ENCODE assay signal across 7 cellular contexts in the genomic region with DNA sequence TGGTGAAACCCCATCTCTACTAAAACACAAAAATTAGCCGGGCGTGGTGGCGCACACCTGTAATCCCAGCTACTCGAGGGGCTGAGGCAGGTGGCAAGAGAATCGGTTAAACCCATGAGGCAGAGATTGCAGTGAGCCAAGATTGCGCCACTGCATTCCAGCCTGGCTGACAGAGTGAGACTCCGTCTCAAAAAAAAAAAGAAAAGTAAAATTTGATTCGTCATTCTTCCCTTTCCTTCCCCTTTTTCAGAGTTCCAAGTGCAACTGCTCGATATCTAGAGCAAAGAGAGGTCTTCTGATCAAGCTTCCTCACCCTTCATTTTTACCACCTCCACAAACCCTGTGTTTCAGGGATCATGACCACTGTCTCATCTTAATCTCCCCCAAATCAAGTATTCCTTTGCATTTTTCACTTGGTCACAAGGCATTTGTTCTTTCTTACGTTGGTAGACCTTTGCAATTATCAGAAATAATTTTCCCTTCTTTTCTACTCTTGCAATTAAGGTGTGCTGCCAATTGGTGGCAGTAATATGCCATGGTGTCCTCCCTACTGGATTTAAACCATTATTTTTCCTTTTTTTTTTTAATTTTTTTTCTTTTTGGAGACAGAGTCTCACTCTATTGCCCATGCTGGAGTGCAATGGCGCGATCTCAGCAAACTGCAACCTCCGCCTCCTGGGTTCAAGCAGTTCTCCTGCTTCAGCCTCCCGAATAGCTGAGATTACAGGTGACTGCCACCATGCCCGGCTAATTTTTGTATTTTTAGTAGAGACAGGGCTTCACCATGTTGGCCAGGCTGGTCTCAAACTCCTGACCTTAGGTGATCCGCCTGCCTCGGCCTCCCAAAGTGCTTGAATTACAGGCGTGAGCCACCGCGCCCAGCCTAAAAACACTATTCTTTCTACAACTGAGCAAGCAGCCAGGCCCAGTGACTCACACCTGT. TPM values are rescaled to one million over a fixed set of nuclear protein-coding genes. Genes with fewer than 3 reads are reported as not detected.
DNase-seq lines count a peak whose midpoint lies in the region; ATAC-seq, FAIRE-seq and TF ChIP-seq lines count a peak whose summit lies in the region.
"Not testable (repeated sequence)": the region's sequence is repeated elsewhere in the genome, so short reads cannot be mapped to it uniquely, and the experiment has no call there.

No MANE protein-coding gene starts in this region.

- H2AK5ac ChIP-seq in H1 (ENCODE audit: low read depth, low read length), result not testable (repeated sequence)

- H3K9me2 ChIP-seq in DOHH2 (replicated peaks; ENCODE audit: control insufficient read depth, low read length), result not testable (repeated sequence)

- not testable (repeated sequence) for H3K4me3 ChIP-seq in DOHH2 (ENCODE audit: low read length); HFF-Myc (replicated peaks; ENCODE audit: low read depth, low read length); H1 (ENCODE audit: extremely low read depth in 1 of 4, insufficient read depth in 2 of 4, low read depth in 3 of 4, low read length in 4 of 4); right cardiac atrium (ENCODE audit: low read length)

- H3K9ac ChIP-seq in H1 (replicated peaks in 1 of 4; ENCODE audit: extremely low read depth in 1 of 4, low read depth in 3 of 4, low read length in 3 of 4), result not testable (repeated sequence)

- not testable (repeated sequence) for H2BK120ac ChIP-seq in H1 (replicated peaks; ENCODE audit: low read depth, low read length)

- not testable (repeated sequence) for H4K5ac ChIP-seq in H1 (ENCODE audit: insufficient read length, low read depth, low read length)

- H3K36me3 ChIP-seq in DOHH2 (ENCODE audit: control insufficient read depth, low read length); H1 (ENCODE audit: control insufficient read depth in 2 of 4, insufficient read depth in 4 of 4, low read length in 3 of 4): not testable (repeated sequence)

- not testable (repeated sequence) for H2BK20ac ChIP-seq in H1 (ENCODE audit: low read length)

- peak; percentile 57 for TF ChIP-seq CTCF in DOHH2 (IDR thresholded peaks at IDR 0.05; ENCODE audit: low read depth, low read length, poor library complexity, severe bottlenecking)
- TF ChIP-seq CTCF in HFF-Myc (IDR thresholded peaks at IDR 0.05; ENCODE audit: low read depth, low read length, missing control alignments), result peak; percentile 50
- TF ChIP-seq CTCF in H1 (IDR thresholded peaks at IDR 0.05; ENCODE audit: control extremely low read depth in 1 of 3, insufficient read depth in 1 of 3, low read depth in 1 of 3, low read length in 3 of 3), result peak in 2 of 3 experiments; percentile 51 to 57; a peak in 2 of 4 replicates
- TF ChIP-seq CTCF in neural crest cell (conservative IDR thresholded peaks at IDR 0.05), result peak; percentile 63

- H2BK5ac ChIP-seq in H1 (ENCODE audit: low read depth, low read length), result not testable (repeated sequence)

- peaks cover 16% of the 10 kb centered on the region for H3K4me1 ChIP-seq in DOHH2 (ENCODE audit: control insufficient read depth, low read length)
- not testable (repeated sequence) for H3K4me1 ChIP-seq in H1 (replicated peaks in 1 of 4; ENCODE audit: control insufficient read depth in 3 of 4, insufficient read depth in 4 of 4, low read length in 3 of 4); right cardiac atrium (ENCODE audit: control insufficient read depth, insufficient read depth, low read length)

- ATAC-seq in right cardiac atrium, result not testable (repeated sequence)

- H3K9me3 ChIP-seq in DOHH2 (ENCODE audit: control insufficient read depth, insufficient read depth, low read length), result peaks cover 15% of the 10 kb centered on the region; the same call in 1 of the 2 replicates
- H3K9me3 ChIP-seq in H1 (ENCODE audit: insufficient read depth in 2 of 2, low read depth in 1 of 2, low read length in 1 of 2); right cardiac atrium (ENCODE audit: control insufficient read depth, low read length): not testable (repeated sequence)

- peak; percentile 80 to 89 for TF ChIP-seq RAD21 in H1 (IDR thresholded peaks at IDR 0.05 in 1 of 2, conservative IDR thresholded peaks at IDR 0.05 in 1 of 2; ENCODE audit: low read depth in 2 of 2, low read length in 2 of 2)

- not testable (repeated sequence) for H4K20me1 ChIP-seq in DOHH2 (ENCODE audit: control insufficient read depth, insufficient read depth, low read depth, low read length); H1 (replicated peaks in 1 of 2; ENCODE audit: control insufficient read depth in 1 of 2, insufficient read depth in 2 of 2, low read length in 2 of 2)

- H3K14ac ChIP-seq in H1 (ENCODE audit: insufficient read length), result not testable (repeated sequence)

- H2BK15ac ChIP-seq in H1 (ENCODE audit: low read length), result not testable (repeated sequence)

- peaks cover 15% of the 10 kb centered on the region for H3K36me3 Mint-ChIP-seq in neural crest cell (ENCODE audit: low read depth)

- H3K79me1 ChIP-seq in H1 (ENCODE audit: low read depth, low read length), result not testable (repeated sequence)

- H4K8ac ChIP-seq in H1 (ENCODE audit: extremely low read depth, insufficient read depth, low read length), result not testable (repeated sequence)

- peaks cover 11% of the 10 kb centered on the region for H3K9me3 Mint-ChIP-seq in neural crest cell

- not testable (repeated sequence) for H3K27ac ChIP-seq in DOHH2 (ENCODE audit: low read depth, low read length); H1 (ENCODE audit: low read depth, low read length); right cardiac atrium (ENCODE audit: low read length)

- not testable (repeated sequence) for H3K27ac Mint-ChIP-seq in neural crest cell (ENCODE audit: unreplicated experiment)

- H3K27me3 ChIP-seq in DOHH2 (ENCODE audit: control insufficient read depth, low read length); H1 (replicated peaks in 1 of 4; ENCODE audit: control insufficient read depth in 3 of 4, extremely low read depth in 1 of 4, insufficient read depth in 3 of 4, low read length in 3 of 4); right cardiac atrium (ENCODE audit: control insufficient read depth, insufficient read depth): not testable (repeated sequence)

- not testable (repeated sequence) for H3K56ac ChIP-seq in H1 (replicated peaks; ENCODE audit: insufficient read length, low read depth, low read length)

- TF ChIP-seq EP300 in H1 (IDR thresholded peaks at IDR 0.05; ENCODE audit: borderline replicate concordance in 1 of 2, low read depth in 2 of 2, low read length in 2 of 2), result not testable (repeated sequence)

- not testable (repeated sequence) for H2BK12ac ChIP-seq in H1 (ENCODE audit: low read depth, low read length)

- H3K23me2 ChIP-seq in H1 (ENCODE audit: low read depth, low read length), result not testable (repeated sequence)

- intact Hi-C loops in right cardiac atrium (cut with DNase I), result loop anchor here in 2 of 4 donors (5.0 to 10.0 kb wide), 3 partner anchors 106 to 684 kb away; partner anchors contain the start of gene NCK1 (in 1 of the 2)

- CTCF ChIA-PET in H1 (lab: Charles Lee; ENCODE audit: partially characterized antibody), result interaction anchor here (0.6 to 6.2 kb wide), 22 partner anchors 10 to 343 kb away, joined by 3 to 65 read pairs (median 4); partner anchors contain the start of gene NCK1

- not testable (repeated sequence) for H3K79me2 ChIP-seq in DOHH2 (ENCODE audit: control insufficient read depth, low read length); H1 (ENCODE audit: control insufficient read depth in 1 of 2, insufficient read depth in 2 of 2, low read length in 2 of 2)

- FAIRE-seq in H1 (lab: Jason Lieb, UNC), result peak; percentile 69

- H3K27me3 Mint-ChIP-seq in neural crest cell (ENCODE audit: low read depth), result not testable (repeated sequence)

- H3K18ac ChIP-seq in H1 (ENCODE audit: extremely low read depth, low read length), result not testable (repeated sequence)

- WGBS in H1 (ENCODE audit: extremely low coverage in 1 of 2, insufficient coverage in 1 of 2, insufficient read length in 1 of 2, insufficient replicate concordance in 2 of 2, low coverage in 1 of 2, low lambda C conversion rate in 2 of 2, missing lambda C conversion rate in 1 of 2), 2 experiments, result 92% methylated on average over 18 of the region's 20 CpGs; no CpG with 5 or more reads in 1 of the 2 experiments
- WGBS in right cardiac atrium, result 84% methylated on average over 20 of the region's 20 CpGs

- TF ChIP-seq POLR2A in H1 (IDR thresholded peaks at IDR 0.05; ENCODE audit: control extremely low read depth in 1 of 2, low read depth in 2 of 2, low read length in 2 of 2), result not testable (repeated sequence)

- not testable (repeated sequence) for H2AFZ ChIP-seq in H1 (ENCODE audit: low read length)

- H3K4me3 Mint-ChIP-seq in neural crest cell, result peak overlapping the region; percentile 10

- POLR2A ChIA-PET in H1 (lab: Charles Lee; ENCODE audit: partially characterized antibody), result interaction anchor here (1.6 kb wide), 1 partner anchor 256 kb away, joined by 5 read pairs; no protein-coding TSS in a partner anchor

- not testable (repeated sequence) for H3K4me2 ChIP-seq in DOHH2 (ENCODE audit: low read length); H1 (ENCODE audit: insufficient read depth in 1 of 2, low read depth in 2 of 2, low read length in 2 of 2)

- H3F3A ChIP-seq in DOHH2 (ENCODE audit: control insufficient read depth, insufficient read depth), result peaks cover 10% of the 10 kb centered on the region

- not testable (repeated sequence) for H3K4ac ChIP-seq in H1 (replicated peaks; ENCODE audit: insufficient read length, low read depth, low read length)

- not testable (repeated sequence) for H3K23ac ChIP-seq in H1 (ENCODE audit: insufficient read length)

- not testable (repeated sequence) for H4K91ac ChIP-seq in H1 (replicated peaks; ENCODE audit: insufficient read length, low read length)

- peaks cover 15% of the 10 kb centered on the region for H3K4me1 Mint-ChIP-seq in neural crest cell

- not testable (repeated sequence) for DNase-seq in HFF-Myc (ENCODE audit: extremely low read depth, low read depth); H1 (ENCODE audit: low read depth in 1 of 2, low spot score in 2 of 2); neural crest cell (ENCODE audit: low read depth, low spot score)
- DNase-seq in NOMO-1 treated with DMSO at 0.1 percent for 48 hours (lab: John Stamatoyannopoulos, UW; ENCODE audit: unreplicated experiment), result peak; percentile 93
- peak; percentile 21 for DNase-seq in UCSD-AML1 (lab: John Stamatoyannopoulos, UW; ENCODE audit: unreplicated experiment)
- DNase-seq in right cardiac atrium, result peak in 2 of 3 donors; percentile 64 to 72

RNA-seq across cellular contexts. Expression of gene STAG1, which starts 6.3 kb away (rescaled TPM):
- total RNA-seq in H1 (2021; fragmentation: NEBNext Ultra II Directional; extraction: Animal tissue kit (Norgen Biotek cat#: 25700)), result 20.7 and 23.4 TPM in 2 replicates
- 2.2 and 4.6 TPM in 2 replicates for polyA plus RNA-seq in H1 (2011; rRNA removed)
- polyA plus RNA-seq in H1 (2011; cell fraction: cytosol; rRNA removed), result 6.1 TPM
- polyA plus RNA-seq in H1 (2011; cell fraction: nucleus; rRNA removed), result 2.5 TPM
- polyA plus RNA-seq in H1 (2012, experiment 1 of 2), result 5.4 to 12.2 TPM (median 8.0 TPM) in 4 replicates
- 0.63 TPM for polyA plus RNA-seq in H1 (2012, experiment 2 of 2)
- polyA plus RNA-seq in H1 (2013, experiment 1 of 2), result 6.9 TPM
- polyA plus RNA-seq in H1 (2013, experiment 2 of 2), result 6.6 TPM
- polyA minus RNA-seq in H1 (2011; rRNA and poly(A)+ RNA removed), result 12.8 and 16.7 TPM in 2 replicates
- 7.7 TPM for polyA minus RNA-seq in H1 (2011; cell fraction: cytosol; rRNA and poly(A)+ RNA removed)
- polyA minus RNA-seq in H1 (2011; cell fraction: nucleus; rRNA and poly(A)+ RNA removed), result 27.8 TPM
- total RNA-seq in right cardiac atrium, result 10 to 100 TPM; 26.5 to 30.9 (median 27.9) TPM
- polyA plus RNA-seq in right cardiac atrium, result 8.1 TPM
- 44.2 and 47.0 TPM in 2 replicates for total RNA-seq in neural crest cell
